Comparison of ENCODE assay signal across 1 cellular context in genomic region chr7:77474756-77475155, GRCh38.
A peak's percentile ranks its signal among the peaks of the same experiment; 100 is the strongest.
TF ChIP-seq lines count a peak whose summit lies in the region.

No MANE protein-coding gene starts in this region.

TF ChIP-seq in K562, 482 proteins besides CTCF, POLR2A, EP300 and RAD21 (continued from another document and continues in another):
- TF ChIP-seq ZNF311 (CRISPR knock-in tag; IDR thresholded peaks at IDR 0.05) = 0 out of 2 replicates have a peak, but pooled peaks have one; percentile 62
- TF ChIP-seq ZNF398 (CRISPR knock-in tag; IDR thresholded peaks at IDR 0.05) = no peak
- TF ChIP-seq ZBTB49 (CRISPR knock-in tag; IDR thresholded peaks at IDR 0.05; ENCODE audit: borderline replicate concordance) = no peak
- TF ChIP-seq ZNF347 (CRISPR knock-in tag; IDR thresholded peaks at IDR 0.05; ENCODE audit: low read depth) = no peak
- no peak for TF ChIP-seq ZNF431 (CRISPR knock-in tag; IDR thresholded peaks at IDR 0.05)
- TF ChIP-seq, protein P1, sequence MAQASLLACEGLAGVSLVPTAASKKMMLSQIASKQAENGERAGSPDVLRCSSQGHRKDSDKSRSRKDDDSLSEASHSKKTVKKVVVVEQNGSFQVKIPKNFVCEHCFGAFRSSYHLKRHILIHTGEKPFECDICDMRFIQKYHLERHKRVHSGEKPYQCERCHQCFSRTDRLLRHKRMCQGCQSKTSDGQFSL (CRISPR knock-in tag; IDR thresholded peaks at IDR 0.05) = no peak
- TF ChIP-seq, protein P1 (tag; IDR thresholded peaks at IDR 0.05) = peak in 1 of 2 experiments; percentile 51; a peak in 1 of 4 replicates
- peak; percentile 91 for TF ChIP-seq SMAD3 (CRISPR knock-in tag; conservative IDR thresholded peaks at IDR 0.05)
- TF ChIP-seq PTTG1 (tag; IDR thresholded peaks at IDR 0.05; ENCODE audit: low read depth) = peak; percentile 77; the same call in 1 of the 2 replicates
- TF ChIP-seq NR4A1 (CRISPR knock-in tag; IDR thresholded peaks at IDR 0.05) = no peak
- peak; percentile 91 for TF ChIP-seq NR4A1 (tag; IDR thresholded peaks at IDR 0.05)
- no peak for TF ChIP-seq NFRKB (IDR thresholded peaks at IDR 0.05; ENCODE audit: low read depth)
- TF ChIP-seq TFAM (CRISPR knock-in tag; conservative IDR thresholded peaks at IDR 0.05) = no peak
- no peak for TF ChIP-seq KLF10 (CRISPR knock-in tag; IDR thresholded peaks at IDR 0.05)
- TF ChIP-seq ARHGAP35 (IDR thresholded peaks at IDR 0.05; ENCODE audit: partially characterized antibody) = no peak
- TF ChIP-seq ZNF79 (CRISPR knock-in tag; IDR thresholded peaks at IDR 0.05; ENCODE audit: low read depth) = peak; percentile 82; the same call in 1 of the 2 replicates
- 0 out of 2 replicates have a peak, but pooled peaks have one; percentile 51 for TF ChIP-seq BACH1 (tag; IDR thresholded peaks at IDR 0.05)
- TF ChIP-seq ZNF41 (CRISPR knock-in tag; conservative IDR thresholded peaks at IDR 0.05) = 0 out of 2 replicates have a peak, but pooled peaks have one; percentile 21
- 0 out of 2 replicates have a peak, but pooled peaks have one; percentile 69 for TF ChIP-seq RHOXF2B (CRISPR knock-in tag; conservative IDR thresholded peaks at IDR 0.05)
- no peak for TF ChIP-seq ZNF589 (CRISPR knock-in tag; IDR thresholded peaks at IDR 0.05; ENCODE audit: low read depth)
- no peak for TF ChIP-seq ZNF384 (IDR thresholded peaks at IDR 0.05; ENCODE audit: low read depth, low read length)
- TF ChIP-seq HDAC8 (tag; IDR thresholded peaks at IDR 0.05) = peak; percentile 67; the same call in 1 of the 2 replicates
- TF ChIP-seq SAP30 (IDR thresholded peaks at IDR 0.05; ENCODE audit: borderline replicate concordance, insufficient read depth, low read depth, low read length, poor library complexity, severe bottlenecking) = no peak
- TF ChIP-seq KHSRP (IDR thresholded peaks at IDR 0.05) = no peak
- TF ChIP-seq, protein P2, sequence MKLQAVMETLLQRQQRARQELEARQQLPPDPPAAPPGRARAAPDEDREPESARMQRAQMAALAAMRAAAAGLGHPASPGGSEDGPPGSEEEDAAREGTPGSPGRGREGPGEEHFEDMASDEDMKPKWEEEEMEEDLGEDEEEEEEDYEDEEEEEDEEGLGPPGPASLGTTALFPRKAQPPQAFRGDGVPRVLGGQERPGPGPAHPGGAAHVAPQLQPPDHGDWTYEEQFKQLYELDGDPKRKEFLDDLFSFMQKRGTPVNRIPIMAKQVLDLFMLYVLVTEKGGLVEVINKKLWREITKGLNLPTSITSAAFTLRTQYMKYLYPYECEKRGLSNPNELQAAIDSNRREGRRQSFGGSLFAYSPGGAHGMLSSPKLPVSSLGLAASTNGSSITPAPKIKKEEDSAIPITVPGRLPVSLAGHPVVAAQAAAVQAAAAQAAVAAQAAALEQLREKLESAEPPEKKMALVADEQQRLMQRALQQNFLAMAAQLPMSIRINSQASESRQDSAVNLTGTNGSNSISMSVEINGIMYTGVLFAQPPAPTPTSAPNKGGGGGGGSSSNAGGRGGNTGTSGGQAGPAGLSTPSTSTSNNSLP (IDR thresholded peaks at IDR 0.05; ENCODE audit: borderline replicate concordance, low read depth, low read length) = no peak
- TF ChIP-seq, protein P3, sequence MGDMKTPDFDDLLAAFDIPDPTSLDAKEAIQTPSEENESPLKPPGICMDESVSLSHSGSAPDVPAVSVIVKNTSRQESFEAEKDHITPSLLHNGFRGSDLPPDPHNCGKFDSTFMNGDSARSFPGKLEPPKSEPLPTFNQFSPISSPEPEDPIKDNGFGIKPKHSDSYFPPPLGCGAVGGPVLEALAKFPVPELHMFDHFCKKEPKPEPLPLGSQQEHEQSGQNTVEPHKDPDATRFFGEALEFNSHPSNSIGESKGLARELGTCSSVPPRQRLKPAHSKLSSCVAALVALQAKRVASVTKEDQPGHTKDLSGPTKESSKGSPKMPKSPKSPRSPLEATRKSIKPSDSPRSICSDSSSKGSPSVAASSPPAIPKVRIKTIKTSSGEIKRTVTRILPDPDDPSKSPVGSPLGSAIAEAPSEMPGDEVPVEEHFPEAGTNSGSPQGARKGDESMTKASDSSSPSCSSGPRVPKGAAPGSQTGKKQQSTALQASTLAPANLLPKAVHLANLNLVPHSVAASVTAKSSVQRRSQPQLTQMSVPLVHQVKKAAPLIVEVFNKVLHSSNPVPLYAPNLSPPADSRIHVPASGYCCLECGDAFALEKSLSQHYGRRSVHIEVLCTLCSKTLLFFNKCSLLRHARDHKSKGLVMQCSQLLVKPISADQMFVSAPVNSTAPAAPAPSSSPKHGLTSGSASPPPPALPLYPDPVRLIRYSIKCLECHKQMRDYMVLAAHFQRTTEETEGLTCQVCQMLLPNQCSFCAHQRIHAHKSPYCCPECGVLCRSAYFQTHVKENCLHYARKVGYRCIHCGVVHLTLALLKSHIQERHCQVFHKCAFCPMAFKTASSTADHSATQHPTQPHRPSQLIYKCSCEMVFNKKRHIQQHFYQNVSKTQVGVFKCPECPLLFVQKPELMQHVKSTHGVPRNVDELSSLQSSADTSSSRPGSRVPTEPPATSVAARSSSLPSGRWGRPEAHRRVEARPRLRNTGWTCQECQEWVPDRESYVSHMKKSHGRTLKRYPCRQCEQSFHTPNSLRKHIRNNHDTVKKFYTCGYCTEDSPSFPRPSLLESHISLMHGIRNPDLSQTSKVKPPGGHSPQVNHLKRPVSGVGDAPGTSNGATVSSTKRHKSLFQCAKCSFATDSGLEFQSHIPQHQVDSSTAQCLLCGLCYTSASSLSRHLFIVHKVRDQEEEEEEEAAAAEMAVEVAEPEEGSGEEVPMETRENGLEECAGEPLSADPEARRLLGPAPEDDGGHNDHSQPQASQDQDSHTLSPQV (IDR thresholded peaks at IDR 0.05) = peak; percentile 69
- TF ChIP-seq ASH1L (IDR thresholded peaks at IDR 0.05; ENCODE audit: borderline replicate concordance, low read depth, partially characterized antibody) = no peak
- peak; percentile 75 for TF ChIP-seq DDX20 (tag; IDR thresholded peaks at IDR 0.05; ENCODE audit: low read depth)
- TF ChIP-seq CBX8 (IDR thresholded peaks at IDR 0.05; ENCODE audit: borderline replicate concordance, extremely low read depth, low read depth, low read length, poor library complexity, severe bottlenecking) = no peak
- TF ChIP-seq ZNF449 (CRISPR knock-in tag; IDR thresholded peaks at IDR 0.05) = peak; percentile 87
- no peak for TF ChIP-seq SUPT5H (IDR thresholded peaks at IDR 0.05)
- no peak for TF ChIP-seq CHD2 (IDR thresholded peaks at IDR 0.05; ENCODE audit: low read depth, low read length)
- TF ChIP-seq CBFB (CRISPR knock-in tag; IDR thresholded peaks at IDR 0.05) = no peak
- TF ChIP-seq RCOR1 (IDR thresholded peaks at IDR 0.05; ENCODE audit: borderline replicate concordance in 1 of 2, low read depth in 2 of 2, low read length in 2 of 2) = no peak
- TF ChIP-seq ZNF175 (CRISPR knock-in tag; IDR thresholded peaks at IDR 0.05; ENCODE audit: low read depth) = 0 out of 2 replicates have a peak, but pooled peaks have one; percentile 39
- TF ChIP-seq ZBTB9 (CRISPR knock-in tag; IDR thresholded peaks at IDR 0.05) = 0 out of 2 replicates have a peak, but pooled peaks have one; percentile 49
- TF ChIP-seq ZNF217 (CRISPR knock-in tag; IDR thresholded peaks at IDR 0.05) = no peak
- TF ChIP-seq, protein P4, sequence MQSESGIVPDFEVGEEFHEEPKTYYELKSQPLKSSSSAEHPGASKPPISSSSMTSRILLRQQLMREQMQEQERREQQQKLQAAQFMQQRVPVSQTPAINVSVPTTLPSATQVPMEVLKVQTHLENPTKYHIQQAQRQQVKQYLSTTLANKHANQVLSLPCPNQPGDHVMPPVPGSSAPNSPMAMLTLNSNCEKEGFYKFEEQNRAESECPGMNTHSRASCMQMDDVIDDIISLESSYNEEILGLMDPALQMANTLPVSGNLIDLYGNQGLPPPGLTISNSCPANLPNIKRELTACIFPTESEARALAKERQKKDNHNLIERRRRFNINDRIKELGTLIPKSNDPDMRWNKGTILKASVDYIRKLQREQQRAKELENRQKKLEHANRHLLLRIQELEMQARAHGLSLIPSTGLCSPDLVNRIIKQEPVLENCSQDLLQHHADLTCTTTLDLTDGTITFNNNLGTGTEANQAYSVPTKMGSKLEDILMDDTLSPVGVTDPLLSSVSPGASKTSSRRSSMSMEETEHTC (IDR thresholded peaks at IDR 0.05) = no peak
- peak; percentile 70; the same call in 1 of the 2 replicates for TF ChIP-seq HIVEP1 (CRISPR knock-in tag; IDR thresholded peaks at IDR 0.05)
- peak; percentile 53 for TF ChIP-seq SMAD4 (CRISPR knock-in tag; conservative IDR thresholded peaks at IDR 0.05)
